In genomic region chr12:107025691-107026090, GRCh38 we compare ENCODE assay signal across 22 cellular contexts. TPM values are rescaled to one million over a fixed set of nuclear protein-coding genes. Genes with fewer than 3 reads are reported as not detected.
DNase-seq lines count a peak whose midpoint lies in the region; ATAC-seq and TF ChIP-seq lines count a peak whose summit lies in the region.
"Had no signal": no experiment of that assay in that cellular context is flagged by ENCODE, and none has a peak within 500 bp of the region (broad histone marks: within the 10 kb centered on the region; RNA-seq: fewer than 3 reads in every experiment).

No MANE protein-coding gene starts in this region.

- H3K4me1 Mint-ChIP-seq in T-helper 17 cell: peaks cover 37% of the 10 kb centered on the region

- peaks cover 2% of the 10 kb centered on the region for H3K36me3 Mint-ChIP-seq in T-helper 17 cell (ENCODE audit: low read depth)

- no peaks in the 10 kb centered on the region for H3K27me3 Mint-ChIP-seq in T-helper 17 cell
- H3K27me3 Mint-ChIP-seq: naive thymus-derived CD4-positive, alpha-beta T cell had no signal

- H3K4me3 ChIP-seq in gastroesophageal sphincter: no peak overlapping the region
- no peak overlapping the region for H3K4me3 ChIP-seq in sigmoid colon
- H3K4me3 ChIP-seq in lower lobe of right lung: no peak overlapping the region
- H3K4me3 ChIP-seq: adrenal gland, SJCRH30 had no signal

- TF ChIP-seq CTCF in gastroesophageal sphincter (IDR thresholded peaks at IDR 0.05) (no peak), sigmoid colon (IDR thresholded peaks at IDR 0.05) (no peak), lower lobe of right lung (IDR thresholded peaks at IDR 0.05) (no peak)

- WGBS in gastroesophageal sphincter (ENCODE audit: low coverage in 1 of 2), 2 donors: 67 to 88% methylated on average over 1 of the region's 1 CpG
- 43 to 82% methylated on average over 1 of the region's 1 CpG for WGBS in sigmoid colon, 2 donors

- H3K36me3 ChIP-seq in gastroesophageal sphincter: peaks cover 0 to 8% of the 10 kb centered on the region in 2 donors
- H3K36me3 ChIP-seq in sigmoid colon: peaks cover 0 to 4% (median 0%) of the 10 kb centered on the region in 4 donors
- no peaks in the 10 kb centered on the region for H3K36me3 ChIP-seq in lower lobe of right lung
- H3K36me3 ChIP-seq: adrenal gland, SJCRH30 had no signal

- TF ChIP-seq EP300 in gastroesophageal sphincter (IDR thresholded peaks at IDR 0.05): no peak
- no peak for TF ChIP-seq EP300 in sigmoid colon (IDR thresholded peaks at IDR 0.05)

- peak overlapping the region; percentile 99 for H3K27ac Mint-ChIP-seq in T-helper 17 cell

- TF ChIP-seq POLR2A in gastroesophageal sphincter (IDR thresholded peaks at IDR 0.05) (no peak), sigmoid colon (IDR thresholded peaks at IDR 0.05) (no peak)

- DNase-seq in ELF-1 (ENCODE audit: low read depth, low spot score): peak; percentile 29
- no peak for DNase-seq in T-helper 17 cell
- DNase-seq in sigmoid colon: no peak
- no peak for DNase-seq in NCI-H1436 (lab: John Stamatoyannopoulos, UW)
- no peak for DNase-seq in lower lobe of right lung
- DNase-seq in foreskin melanocyte: no peak
- DNase-seq: activated CD4-positive, CD25-positive, alpha-beta regulatory T cell treated with anti-CD3 and anti-CD28 coated beads, Interleukin-2, amount 50 U/mL, for 72 hours; activated CD8-positive, alpha-beta memory T cell treated with anti-CD3 and anti-CD28 coated beads for 24 hours; activated naive CD4-positive, alpha-beta T cell; activated T-cell treated with anti-CD3 and anti-CD28 coated beads, Interleukin-2, amount 50 U/mL, for 1 hour; adrenal gland; C1 segment of cervical spinal cord; IMR-90; naive thymus-derived CD4-positive, alpha-beta T cell; NK-92 treated with Interleukin-12 subunit alpha and Interleukin-12 subunit beta, amount 100 ng/mL, for 24 hours; right cardiac atrium; SJCRH30; stimulated activated CD4-positive, alpha-beta T cell treated with anti-CD3 and anti-CD28 coated beads, Interleukin-12 subunit alpha, Interleukin-12 subunit beta, amount 100 ng/mL, for 4 hours; stimulated activated CD4-positive, alpha-beta T cell treated with anti-CD3 and anti-CD28 coated beads, Interleukin-4, amount 100 ng/mL, for 4 hours; stimulated activated naive CD8-positive, alpha-beta T cell treated with anti-CD3 and anti-CD28 coated beads, Interleukin-15, Interleukin-2, amounts not matched to agents 100 U/mL and 50 U/mL, for 24 hours had no signal

- no peaks in the 10 kb centered on the region for H3K27me3 ChIP-seq in gastroesophageal sphincter
- H3K27me3 ChIP-seq in sigmoid colon: no peaks in the 10 kb centered on the region
- no peaks in the 10 kb centered on the region for H3K27me3 ChIP-seq in lower lobe of right lung (ENCODE audit: low read depth)
- H3K27me3 ChIP-seq: adrenal gland, SJCRH30 had no signal

- no peaks in the 10 kb centered on the region for H3K9me3 ChIP-seq in T-helper 17 cell (ENCODE audit: control insufficient read depth, low read length, poor library complexity, severe bottlenecking)
- H3K9me3 ChIP-seq in gastroesophageal sphincter: no peaks in the 10 kb centered on the region
- H3K9me3 ChIP-seq in sigmoid colon: no peaks in the 10 kb centered on the region
- H3K9me3 ChIP-seq in lower lobe of right lung: no peaks in the 10 kb centered on the region
- H3K9me3 ChIP-seq: adrenal gland, SJCRH30 had no signal

- H3K4me3 Mint-ChIP-seq in T-helper 17 cell: peak overlapping the region; percentile 31
- H3K4me3 Mint-ChIP-seq: naive thymus-derived CD4-positive, alpha-beta T cell had no signal

- H3K27ac ChIP-seq in gastroesophageal sphincter (peak overlapping the region in 3 of 4 donors; percentile 54 to 74 (median 65)), sigmoid colon (peak overlapping the region in 3 of 4 donors; percentile 28 to 83 (median 83)), lower lobe of right lung (no peak overlapping the region)
- H3K27ac ChIP-seq: SJCRH30 had no signal

- H3K4me1 ChIP-seq in gastroesophageal sphincter (peaks cover 7 to 44% (median 26%) of the 10 kb centered on the region in 3 donors), sigmoid colon (peaks cover 0 to 45% (median 31%) of the 10 kb centered on the region in 4 donors), lower lobe of right lung (peaks cover 20% of the 10 kb centered on the region)

- intact Hi-C loops in sigmoid colon (cut with DNase I) (loop anchor here (2.0 to 5.0 kb wide), 3 partner anchors 39 to 68 kb away; partner anchors contain the start of genes CRY1, MTERF2 and TMEM263), lower lobe of right lung (cut with DNase I) (no loop called here)

- ATAC-seq in T-helper 17 cell: no peak
- no peak for ATAC-seq in gastroesophageal sphincter
- no peak for ATAC-seq in lower lobe of right lung
- ATAC-seq: naive thymus-derived CD4-positive, alpha-beta T cell; Panc1; right cardiac atrium; stimulated activated naive CD8-positive, alpha-beta T cell treated with anti-CD3 and anti-CD28 coated beads, Interleukin-15, Interleukin-2, amounts not matched to agents 100 U/mL and 50 U/mL, for 24 hours had no signal

RNA-seq across cellular contexts. Expression of gene MTERF2, which starts 38.7 kb away (rescaled TPM):
- 10 to 100 TPM; 12.7 to 13.8 TPM for total RNA-seq in T-helper 17 cell
- 10 to 100 TPM; 22.5 to 35.0 (median 29.4) TPM for total RNA-seq in gastroesophageal sphincter
- total RNA-seq in sigmoid colon: 10 to 100 TPM; 15.8 to 31.1 (median 21.3) TPM
- polyA plus RNA-seq in sigmoid colon: 1 to 10 TPM; 6.6 to 9.0 (median 8.0) TPM
- 13.6 TPM for total RNA-seq in lower lobe of right lung
